1 cellular context compared by ENCODE assay signal in genomic region chr6:108294297-108294786, GRCh38.
TF ChIP-seq lines count a peak whose summit lies in the region.

No MANE protein-coding gene starts in this region.

TF ChIP-seq in K562, 482 proteins besides CTCF, POLR2A, EP300 and RAD21 (continued from another document):
- TF ChIP-seq IFI16 (CRISPR knock-in tag; IDR thresholded peaks at IDR 0.05) = no peak
- no peak for TF ChIP-seq MEF2A (IDR thresholded peaks at IDR 0.05; ENCODE audit: control insufficient read depth, low read depth, low read length)
- TF ChIP-seq HDGF (IDR thresholded peaks at IDR 0.05) = no peak
- TF ChIP-seq RFX5 (IDR thresholded peaks at IDR 0.05; ENCODE audit: low read depth, low read length) = no peak
- TF ChIP-seq THAP12 (CRISPR knock-in tag; IDR thresholded peaks at IDR 0.05) = no peak
- TF ChIP-seq ZBTB33 (CRISPR knock-in tag; IDR thresholded peaks at IDR 0.05) = 0 out of 2 replicates have a peak, but pooled peaks have one; percentile 3
- TF ChIP-seq ZC3H11A (IDR thresholded peaks at IDR 0.05; ENCODE audit: low read depth, low read length) = no peak
- TF ChIP-seq ADNP (tag; IDR thresholded peaks at IDR 0.05) = no peak
- no peak; the same call in 1 of the 2 replicates for TF ChIP-seq BRD4 (IDR thresholded peaks at IDR 0.05)
- no peak for TF ChIP-seq SOX6 (IDR thresholded peaks at IDR 0.05)
- TF ChIP-seq USF1 (CRISPR knock-in tag; IDR thresholded peaks at IDR 0.05) = no peak
- TF ChIP-seq ZNF778 (CRISPR knock-in tag; IDR thresholded peaks at IDR 0.05) = no peak
- TF ChIP-seq SP1 (CRISPR knock-in tag; IDR thresholded peaks at IDR 0.05) = no peak
- no peak for TF ChIP-seq RBM34 (IDR thresholded peaks at IDR 0.05; ENCODE audit: borderline replicate concordance, insufficient read depth, low read length)
- TF ChIP-seq NFRKB (IDR thresholded peaks at IDR 0.05; ENCODE audit: low read depth) = no peak
- TF ChIP-seq TBL1XR1 (IDR thresholded peaks at IDR 0.05; ENCODE audit: low read length in 2 of 2) = 0 out of 4 replicates have a peak, but pooled peaks of 1 of the 2 experiments have one; percentile 4
- TF ChIP-seq L3MBTL2 (IDR thresholded peaks at IDR 0.05) = peak; percentile 81
- TF ChIP-seq E2F4 (CRISPR knock-in tag; IDR thresholded peaks at IDR 0.05; ENCODE audit: low read depth) = no peak
- no peak for TF ChIP-seq YY1 (IDR thresholded peaks at IDR 0.05; ENCODE audit: borderline replicate concordance in 1 of 3, control insufficient read depth in 1 of 3, extremely low read depth in 1 of 3, insufficient read depth in 3 of 3, insufficient read length in 1 of 3, insufficient replicate concordance in 2 of 3, low read depth in 1 of 3, low read length in 2 of 3)
- no peak for TF ChIP-seq KHSRP (IDR thresholded peaks at IDR 0.05)
- peak; percentile 95 for TF ChIP-seq ZFX (CRISPR knock-in tag; IDR thresholded peaks at IDR 0.05)
- peak; percentile 82 for TF ChIP-seq ATF6 (CRISPR knock-in tag; IDR thresholded peaks at IDR 0.05)
- peak; percentile 40; the same call in 1 of the 2 replicates for TF ChIP-seq PHF8 (IDR thresholded peaks at IDR 0.05; ENCODE audit: borderline replicate concordance, low read length)
- no peak for TF ChIP-seq ZNF586 (CRISPR knock-in tag; conservative IDR thresholded peaks at IDR 0.05)
- TF ChIP-seq BCOR (IDR thresholded peaks at IDR 0.05) = no peak
- TF ChIP-seq E2F1 (CRISPR knock-in tag; IDR thresholded peaks at IDR 0.05) = 0 out of 2 replicates have a peak, but pooled peaks have one; percentile 19
- no peak for TF ChIP-seq STAT6 (CRISPR knock-in tag; IDR thresholded peaks at IDR 0.05)
